Comparison of ENCODE assay signal across 1 cellular context in the genomic region with DNA sequence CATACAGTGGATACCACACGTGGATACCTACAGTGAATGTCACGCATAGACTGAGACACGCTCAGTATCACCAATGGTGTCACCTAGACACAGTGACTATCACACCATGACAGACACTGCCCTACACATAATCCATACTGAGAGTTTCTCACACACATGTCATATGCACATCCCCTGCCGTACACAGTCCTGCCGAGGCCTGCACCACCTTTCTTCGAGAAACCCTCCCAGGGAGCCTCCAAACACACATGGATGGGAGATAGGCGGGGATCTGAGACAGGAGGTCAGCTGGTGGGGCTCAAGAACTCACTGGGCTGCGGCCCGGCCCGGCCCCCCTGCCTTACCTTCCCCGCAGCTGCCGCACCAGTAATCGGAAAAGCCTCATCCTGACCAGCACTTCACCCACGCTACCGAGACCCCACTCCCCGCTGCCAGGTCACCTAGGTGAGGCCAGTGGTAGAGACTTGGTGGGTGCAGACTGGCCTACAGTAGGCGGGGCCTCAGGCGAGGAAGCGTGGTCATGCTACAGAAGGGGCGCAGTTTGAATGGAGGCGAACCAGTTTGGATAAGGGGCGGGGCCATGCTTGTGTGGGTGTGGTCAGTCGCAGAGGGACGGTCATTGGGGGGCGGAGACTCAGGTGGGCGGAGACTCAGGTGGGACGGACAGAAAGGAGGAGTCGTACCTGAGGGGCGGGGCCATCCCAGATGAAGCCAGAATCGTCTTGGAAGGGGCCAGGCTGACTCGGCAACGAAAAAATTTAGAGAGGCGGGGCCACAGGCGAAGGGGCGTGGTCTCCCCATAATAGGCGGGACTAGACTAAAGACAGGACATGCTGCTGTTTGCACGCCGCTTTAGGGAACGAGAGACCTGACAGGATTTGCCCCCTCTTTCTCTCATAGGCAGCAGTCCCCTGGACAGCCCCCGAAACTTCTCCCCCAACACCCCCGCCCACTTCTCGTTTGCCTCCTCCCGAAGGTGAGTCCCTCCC.
TF ChIP-seq lines count a peak whose summit lies in the region.

No MANE protein-coding gene starts in this region.

TF ChIP-seq in K562, 482 proteins besides CTCF, POLR2A, EP300 and RAD21 (continued from another document and continues in another):
- TF ChIP-seq ZBTB2 (IDR thresholded peaks at IDR 0.05) (peak; percentile 60; the same call in 1 of the 2 replicates), PTRF (tag; IDR thresholded peaks at IDR 0.05) (no peak), CBFA2T2 (conservative IDR thresholded peaks at IDR 0.05) (no peak), ELF2 (CRISPR knock-in tag; IDR thresholded peaks at IDR 0.05) (no peak), PTTG1 (tag; IDR thresholded peaks at IDR 0.05; ENCODE audit: low read depth) (no peak), KLF16 (IDR thresholded peaks at IDR 0.05) (no peak), SREBF1 (IDR thresholded peaks at IDR 0.05; ENCODE audit: borderline replicate concordance, low read depth, low read length) (no peak), USF1 (CRISPR knock-in tag; IDR thresholded peaks at IDR 0.05) (peak; percentile 54), PHF21A (IDR thresholded peaks at IDR 0.05; ENCODE audit: borderline replicate concordance, low read depth) (no peak), SIN3A (IDR thresholded peaks at IDR 0.05; ENCODE audit: borderline replicate concordance in 2 of 2, control insufficient read depth in 1 of 2, low read depth in 2 of 2, low read length in 2 of 2) (peak; percentile 30 to 43; a peak in 1 of 4 replicates), FOSL1 (tag; conservative IDR thresholded peaks at IDR 0.05) (no peak), ZNF184 (CRISPR knock-in tag; IDR thresholded peaks at IDR 0.05) (no peak), IRF1 (CRISPR knock-in tag; IDR thresholded peaks at IDR 0.05; ENCODE audit: borderline replicate concordance) (no peak), NR2C2 (CRISPR knock-in tag; IDR thresholded peaks at IDR 0.05) (no peak), NR2C2 (tag; IDR thresholded peaks at IDR 0.05) (no peak), ZNF408 (CRISPR knock-in tag; IDR thresholded peaks at IDR 0.05; ENCODE audit: low read depth) (no peak), FOXJ2 (tag; IDR thresholded peaks at IDR 0.05) (no peak), OTX1 (CRISPR knock-in tag; IDR thresholded peaks at IDR 0.05) (no peak), EGR1 (conservative IDR thresholded peaks at IDR 0.05) (no peak), UBTF (IDR thresholded peaks at IDR 0.05; ENCODE audit: borderline replicate concordance in 1 of 2, low read depth in 2 of 2, low read length in 2 of 2) (no peak), ZNF23 (CRISPR knock-in tag; IDR thresholded peaks at IDR 0.05) (no peak), MYC (IDR thresholded peaks at IDR 0.05; ENCODE audit: low read depth, low read length) (peak; percentile 70), MYC (CRISPR knock-in tag; IDR thresholded peaks at IDR 0.05; ENCODE audit: borderline replicate concordance, low read depth) (no peak), FOXJ3 (CRISPR knock-in tag; IDR thresholded peaks at IDR 0.05) (no peak), ZBTB1 (CRISPR knock-in tag; IDR thresholded peaks at IDR 0.05; ENCODE audit: borderline replicate concordance, low read depth) (no peak), GTF2A2 (tag; IDR thresholded peaks at IDR 0.05) (no peak), MED1 (CRISPR knock-in tag; IDR thresholded peaks at IDR 0.05; ENCODE audit: borderline replicate concordance) (no peak), PCBP2 (IDR thresholded peaks at IDR 0.05; ENCODE audit: low read depth, low read length, poor library complexity, severe bottlenecking) (no peak), ZNF311 (CRISPR knock-in tag; IDR thresholded peaks at IDR 0.05) (no peak), TGIF2 (CRISPR knock-in tag; IDR thresholded peaks at IDR 0.05) (no peak), NCOA4 (IDR thresholded peaks at IDR 0.05; ENCODE audit: partially characterized antibody) (no peak), NFE2 (IDR thresholded peaks at IDR 0.05; ENCODE audit: low read depth) (peak; percentile 38; the same call in 1 of the 2 replicates), HNRNPK (IDR thresholded peaks at IDR 0.05; ENCODE audit: low read depth, low read length, poor library complexity, severe bottlenecking) (no peak), RBM25 (IDR thresholded peaks at IDR 0.05; ENCODE audit: low read depth, low read length, severe bottlenecking) (no peak), MXD1 (CRISPR knock-in tag; IDR thresholded peaks at IDR 0.05; ENCODE audit: borderline replicate concordance, poor library complexity, severe bottlenecking) (no peak), CAMTA2 (CRISPR knock-in tag; conservative IDR thresholded peaks at IDR 0.05) (no peak), SMARCC2 (IDR thresholded peaks at IDR 0.05; ENCODE audit: low read depth) (no peak), ZSCAN29 (IDR thresholded peaks at IDR 0.05) (no peak), SAFB2 (IDR thresholded peaks at IDR 0.05; ENCODE audit: borderline replicate concordance, low read depth, low read length, severe bottlenecking) (no peak), SMARCB1 (IDR thresholded peaks at IDR 0.05; ENCODE audit: insufficient read length, low read depth) (no peak)
- TF ChIP-seq, protein P1, sequence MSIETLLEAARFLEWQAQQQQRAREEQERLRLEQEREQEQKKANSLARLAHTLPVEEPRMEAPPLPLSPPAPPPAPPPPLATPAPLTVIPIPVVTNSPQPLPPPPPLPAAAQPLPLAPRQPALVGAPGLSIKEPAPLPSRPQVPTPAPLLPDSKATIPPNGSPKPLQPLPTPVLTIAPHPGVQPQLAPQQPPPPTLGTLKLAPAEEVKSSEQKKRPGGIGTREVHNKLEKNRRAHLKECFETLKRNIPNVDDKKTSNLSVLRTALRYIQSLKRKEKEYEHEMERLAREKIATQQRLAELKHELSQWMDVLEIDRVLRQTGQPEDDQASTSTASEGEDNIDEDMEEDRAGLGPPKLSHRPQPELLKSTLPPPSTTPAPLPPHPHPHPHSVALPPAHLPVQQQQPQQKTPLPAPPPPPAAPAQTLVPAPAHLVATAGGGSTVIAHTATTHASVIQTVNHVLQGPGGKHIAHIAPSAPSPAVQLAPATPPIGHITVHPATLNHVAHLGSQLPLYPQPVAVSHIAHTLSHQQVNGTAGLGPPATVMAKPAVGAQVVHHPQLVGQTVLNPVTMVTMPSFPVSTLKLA (conservative IDR thresholded peaks at IDR 0.05): peak; percentile 59 to 77; a peak in 3 of 4 replicates
- TF ChIP-seq, protein P2, sequence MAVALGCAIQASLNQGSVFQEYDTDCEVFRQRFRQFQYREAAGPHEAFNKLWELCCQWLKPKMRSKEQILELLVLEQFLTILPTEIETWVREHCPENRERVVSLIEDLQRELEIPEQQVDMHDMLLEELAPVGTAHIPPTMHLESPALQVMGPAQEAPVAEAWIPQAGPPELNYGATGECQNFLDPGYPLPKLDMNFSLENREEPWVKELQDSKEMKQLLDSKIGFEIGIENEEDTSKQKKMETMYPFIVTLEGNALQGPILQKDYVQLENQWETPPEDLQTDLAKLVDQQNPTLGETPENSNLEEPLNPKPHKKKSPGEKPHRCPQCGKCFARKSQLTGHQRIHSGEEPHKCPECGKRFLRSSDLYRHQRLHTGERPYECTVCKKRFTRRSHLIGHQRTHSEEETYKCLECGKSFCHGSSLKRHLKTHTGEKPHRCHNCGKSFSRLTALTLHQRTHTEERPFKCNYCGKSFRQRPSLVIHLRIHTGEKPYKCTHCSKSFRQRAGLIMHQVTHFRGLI (CRISPR knock-in tag; IDR thresholded peaks at IDR 0.05): no peak
- TF ChIP-seq, protein P3, sequence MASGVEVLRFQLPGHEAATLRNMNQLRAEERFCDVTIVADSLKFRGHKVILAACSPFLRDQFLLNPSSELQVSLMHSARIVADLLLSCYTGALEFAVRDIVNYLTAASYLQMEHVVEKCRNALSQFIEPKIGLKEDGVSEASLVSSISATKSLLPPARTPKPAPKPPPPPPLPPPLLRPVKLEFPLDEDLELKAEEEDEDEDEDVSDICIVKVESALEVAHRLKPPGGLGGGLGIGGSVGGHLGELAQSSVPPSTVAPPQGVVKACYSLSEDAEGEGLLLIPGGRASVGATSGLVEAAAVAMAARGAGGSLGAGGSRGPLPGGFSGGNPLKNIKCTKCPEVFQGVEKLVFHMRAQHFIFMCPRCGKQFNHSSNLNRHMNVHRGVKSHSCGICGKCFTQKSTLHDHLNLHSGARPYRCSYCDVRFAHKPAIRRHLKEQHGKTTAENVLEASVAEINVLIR (CRISPR knock-in tag; IDR thresholded peaks at IDR 0.05): no peak
- TF ChIP-seq, protein P4, sequence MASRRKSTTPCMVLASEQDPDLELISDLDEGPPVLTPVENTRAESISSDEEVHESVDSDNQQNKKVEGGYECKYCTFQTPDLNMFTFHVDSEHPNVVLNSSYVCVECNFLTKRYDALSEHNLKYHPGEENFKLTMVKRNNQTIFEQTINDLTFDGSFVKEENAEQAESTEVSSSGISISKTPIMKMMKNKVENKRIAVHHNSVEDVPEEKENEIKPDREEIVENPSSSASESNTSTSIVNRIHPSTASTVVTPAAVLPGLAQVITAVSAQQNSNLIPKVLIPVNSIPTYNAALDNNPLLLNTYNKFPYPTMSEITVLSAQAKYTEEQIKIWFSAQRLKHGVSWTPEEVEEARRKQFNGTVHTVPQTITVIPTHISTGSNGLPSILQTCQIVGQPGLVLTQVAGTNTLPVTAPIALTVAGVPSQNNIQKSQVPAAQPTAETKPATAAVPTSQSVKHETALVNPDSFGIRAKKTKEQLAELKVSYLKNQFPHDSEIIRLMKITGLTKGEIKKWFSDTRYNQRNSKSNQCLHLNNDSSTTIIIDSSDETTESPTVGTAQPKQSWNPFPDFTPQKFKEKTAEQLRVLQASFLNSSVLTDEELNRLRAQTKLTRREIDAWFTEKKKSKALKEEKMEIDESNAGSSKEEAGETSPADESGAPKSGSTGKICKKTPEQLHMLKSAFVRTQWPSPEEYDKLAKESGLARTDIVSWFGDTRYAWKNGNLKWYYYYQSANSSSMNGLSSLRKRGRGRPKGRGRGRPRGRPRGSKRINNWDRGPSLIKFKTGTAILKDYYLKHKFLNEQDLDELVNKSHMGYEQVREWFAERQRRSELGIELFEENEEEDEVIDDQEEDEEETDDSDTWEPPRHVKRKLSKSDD (conservative IDR thresholded peaks at IDR 0.05; ENCODE audit: low read length): no peak
- TF ChIP-seq, protein P5, sequence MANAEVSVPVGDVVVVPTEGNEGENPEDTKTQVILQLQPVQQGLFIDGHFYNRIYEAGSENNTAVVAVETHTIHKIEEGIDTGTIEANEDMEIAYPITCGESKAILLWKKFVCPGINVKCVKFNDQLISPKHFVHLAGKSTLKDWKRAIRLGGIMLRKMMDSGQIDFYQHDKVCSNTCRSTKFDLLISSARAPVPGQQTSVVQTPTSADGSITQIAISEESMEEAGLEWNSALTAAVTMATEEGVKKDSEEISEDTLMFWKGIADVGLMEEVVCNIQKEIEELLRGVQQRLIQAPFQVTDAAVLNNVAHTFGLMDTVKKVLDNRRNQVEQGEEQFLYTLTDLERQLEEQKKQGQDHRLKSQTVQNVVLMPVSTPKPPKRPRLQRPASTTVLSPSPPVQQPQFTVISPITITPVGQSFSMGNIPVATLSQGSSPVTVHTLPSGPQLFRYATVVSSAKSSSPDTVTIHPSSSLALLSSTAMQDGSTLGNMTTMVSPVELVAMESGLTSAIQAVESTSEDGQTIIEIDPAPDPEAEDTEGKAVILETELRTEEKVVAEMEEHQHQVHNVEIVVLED (CRISPR knock-in tag; IDR thresholded peaks at IDR 0.05): no peak
